In the genomic region with DNA sequence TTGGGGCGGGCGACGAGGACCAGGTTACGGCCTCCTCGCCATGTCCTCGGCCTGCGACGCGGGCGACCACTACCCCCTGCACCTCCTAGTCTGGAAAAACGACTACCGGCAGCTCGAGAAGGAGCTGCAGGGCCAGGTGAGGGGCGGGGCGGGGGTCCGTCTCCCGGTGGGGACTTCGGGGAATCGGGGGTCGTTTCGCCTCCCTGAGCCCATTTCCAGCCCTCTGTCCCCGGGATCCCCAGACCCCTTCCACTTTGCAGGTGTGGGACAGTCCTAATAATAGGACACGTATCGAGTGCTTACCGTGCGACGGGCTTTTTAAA, we compare ENCODE assay signal across 8 cellular contexts. TPM values are rescaled to one million over a fixed set of nuclear protein-coding genes. Genes with fewer than 3 reads are reported as not detected.
DNase-seq lines count a peak whose midpoint lies in the region; ATAC-seq and TF ChIP-seq lines count a peak whose summit lies in the region.

No MANE protein-coding gene starts in this region.

- H3K27ac Mint-ChIP-seq in effector memory CD8-positive, alpha-beta T cell, result peak overlapping the region; percentile 60 to 95
- H3K27ac Mint-ChIP-seq in neural progenitor cell, result peak overlapping the region; percentile 94

- peaks cover 29% of the 10 kb centered on the region for H3K36me3 Mint-ChIP-seq in effector memory CD8-positive, alpha-beta T cell (ENCODE audit: insufficient read depth)
- H3K36me3 Mint-ChIP-seq in neural progenitor cell, result no peaks in the 10 kb centered on the region

- H3F3A ChIP-seq in Loucy (ENCODE audit: low read depth) (no peaks in the 10 kb centered on the region), neural progenitor cell (ENCODE audit: low read depth) (peaks cover 14% of the 10 kb centered on the region)

- no peaks in the 10 kb centered on the region for H3K9me2 ChIP-seq in Loucy (replicated peaks; ENCODE audit: low read depth, low read length)

- no peak for ATAC-seq in effector memory CD8-positive, alpha-beta T cell (replicated peaks)
- no peak for ATAC-seq in GM21515 (IDR thresholded peaks at IDR 0.05; ENCODE audit: unreplicated experiment)

- H3K4me2 ChIP-seq in BLaER1, result peak overlapping the region; percentile 90
- peak overlapping the region; percentile 88 for H3K4me2 ChIP-seq in Loucy (ENCODE audit: low read depth, low read length, poor library complexity, severe bottlenecking)
- peak overlapping the region; percentile 89 for H3K4me2 ChIP-seq in neural progenitor cell

- peaks cover 13% of the 10 kb centered on the region for H3K36me3 ChIP-seq in BLaER1
- no peaks in the 10 kb centered on the region for H3K36me3 ChIP-seq in Loucy (ENCODE audit: insufficient read depth, low read length)
- H3K36me3 ChIP-seq in neural progenitor cell, result no peaks in the 10 kb centered on the region

- TF ChIP-seq CTCF in Loucy (conservative IDR thresholded peaks at IDR 0.05; ENCODE audit: low read length), result no peak
- no peak for TF ChIP-seq CTCF in neural progenitor cell (IDR thresholded peaks at IDR 0.05)

- H3K4me1 ChIP-seq in BLaER1 (peaks cover 34% of the 10 kb centered on the region), Loucy (ENCODE audit: insufficient read depth, low read length, poor library complexity, severe bottlenecking) (peaks cover 36% of the 10 kb centered on the region), neural progenitor cell (peaks cover 12% of the 10 kb centered on the region)

- H4K20me1 ChIP-seq in BLaER1 (peaks cover 41% of the 10 kb centered on the region), Loucy (ENCODE audit: insufficient read depth, low read length, poor library complexity, severe bottlenecking) (peaks cover 17% of the 10 kb centered on the region), neural progenitor cell (ENCODE audit: low read depth) (peaks cover 9% of the 10 kb centered on the region)

- peak overlapping the region; percentile 92 to 97 for H3K4me3 Mint-ChIP-seq in effector memory CD8-positive, alpha-beta T cell
- peak overlapping the region; percentile 99 for H3K4me3 Mint-ChIP-seq in neural progenitor cell

- H3K9me3 Mint-ChIP-seq in effector memory CD8-positive, alpha-beta T cell, result no peaks in the 10 kb centered on the region
- H3K9me3 Mint-ChIP-seq in neural progenitor cell, result no peaks in the 10 kb centered on the region

- H3K4me1 Mint-ChIP-seq in effector memory CD8-positive, alpha-beta T cell (ENCODE audit: low read depth in 2 of 2), result peaks cover 37 to 43% of the 10 kb centered on the region in 2 donors
- H3K4me1 Mint-ChIP-seq in neural progenitor cell, result peaks cover 28% of the 10 kb centered on the region

- H3K4me3 ChIP-seq in BLaER1 (peak overlapping the region; percentile 92), Loucy (ENCODE audit: low read length, poor library complexity, severe bottlenecking) (peak overlapping the region; percentile 91), neural progenitor cell (peak overlapping the region; percentile 66)

- H3K79me2 ChIP-seq in Loucy (ENCODE audit: insufficient read depth, low read length), result peaks cover 58% of the 10 kb centered on the region
- peaks cover 16% of the 10 kb centered on the region for H3K79me2 ChIP-seq in neural progenitor cell (ENCODE audit: low read depth)

- H2AFZ ChIP-seq in Loucy (ENCODE audit: low read length), result peak overlapping the region; percentile 89; the same call in 1 of the 2 replicates
- H2AFZ ChIP-seq in neural progenitor cell (replicated peaks), result peak overlapping the region; percentile 35

- H3K27ac ChIP-seq in BLaER1 (peak overlapping the region; percentile 96), neural progenitor cell (no peak overlapping the region)

- H3K9me3 ChIP-seq in BLaER1 (no peaks in the 10 kb centered on the region), Loucy (ENCODE audit: insufficient read depth, low read depth, low read length) (no peaks in the 10 kb centered on the region), neural progenitor cell (ENCODE audit: low read depth) (no peaks in the 10 kb centered on the region)

- H3K27me3 ChIP-seq in BLaER1, result peaks cover 27% of the 10 kb centered on the region
- H3K27me3 ChIP-seq in Loucy (ENCODE audit: insufficient read depth, low read length, poor library complexity, severe bottlenecking), result no peaks in the 10 kb centered on the region
- peaks cover 17% of the 10 kb centered on the region for H3K27me3 ChIP-seq in neural progenitor cell

- DNase-seq in effector memory CD8-positive, alpha-beta T cell, result no peak
- DNase-seq in neural progenitor cell (ENCODE audit: low spot score), result no peak
- DNase-seq in NAMALWA (ENCODE audit: low spot score), result no peak
- no peak for DNase-seq in DMS 273 (lab: John Stamatoyannopoulos, UW; ENCODE audit: unreplicated experiment)
- no peak for DNase-seq in NCI-H1417 (lab: John Stamatoyannopoulos, UW)

- H3K9ac ChIP-seq in BLaER1, result peak overlapping the region; percentile 96
- peak overlapping the region; percentile 76 for H3K9ac ChIP-seq in Loucy (ENCODE audit: low read depth, low read length, poor library complexity, severe bottlenecking)
- H3K9ac ChIP-seq in neural progenitor cell, result no peak overlapping the region

- H3K27me3 Mint-ChIP-seq in effector memory CD8-positive, alpha-beta T cell, result no peaks in the 10 kb centered on the region
- H3K27me3 Mint-ChIP-seq in neural progenitor cell (ENCODE audit: insufficient read depth, low read depth), result peaks cover 10% of the 10 kb centered on the region

RNA-seq across cellular contexts. Expression of a gene that starts 0.4 kb away (rescaled TPM):
- total RNA-seq in neural progenitor cell (ENCODE audit: low replicate concordance), result 35.4 and 47.5 TPM in 2 replicates

RNA-seq across cellular contexts. Expression of a gene that starts 3.4 kb away (rescaled TPM):
- 23.9 and 28.5 TPM in 2 replicates for total RNA-seq in neural progenitor cell (ENCODE audit: low replicate concordance)

RNA-seq across cellular contexts. Expression of a gene that starts 48.7 kb away (rescaled TPM):
- 39.8 and 48.8 TPM in 2 replicates for total RNA-seq in neural progenitor cell (ENCODE audit: low replicate concordance)
